ENCODE assay signal across 8 cellular contexts in the genomic region with DNA sequence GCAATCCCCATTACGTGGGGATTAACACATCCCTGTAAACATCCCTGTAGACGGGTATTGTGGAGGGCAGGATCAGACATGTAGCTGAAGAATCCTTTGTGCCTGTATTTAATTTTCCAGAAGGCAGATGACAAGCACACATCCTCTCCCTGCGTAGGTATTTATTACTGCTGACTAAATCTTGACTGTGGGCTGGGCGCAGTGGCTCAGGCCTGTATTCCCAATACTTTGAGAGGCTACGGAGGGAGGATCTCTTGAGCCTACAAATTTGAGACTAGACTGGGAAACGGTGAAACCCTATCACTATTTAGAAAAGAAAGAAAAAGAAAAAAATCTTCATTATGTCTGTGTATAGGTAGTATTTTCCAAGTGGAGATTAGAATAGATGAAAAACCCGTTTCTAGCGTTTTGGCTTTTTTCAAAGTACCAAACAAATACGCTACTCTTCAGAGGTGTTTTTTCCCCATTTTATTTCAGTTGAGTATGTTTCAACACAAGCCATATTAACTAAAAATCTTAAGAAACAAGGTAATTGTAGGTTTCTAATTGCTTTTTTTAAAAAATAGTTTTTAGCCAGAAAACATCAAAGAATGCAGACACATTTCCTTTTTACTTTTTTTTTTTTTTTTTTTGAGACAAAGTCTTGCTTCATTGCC. TPM values are rescaled to one million over a fixed set of nuclear protein-coding genes. Genes with fewer than 3 reads are reported as not detected.
A peak's percentile ranks its signal among the peaks of the same experiment; 100 is the strongest.
DNase-seq lines count a peak whose midpoint lies in the region; ATAC-seq, FAIRE-seq and TF ChIP-seq lines count a peak whose summit lies in the region.

No MANE protein-coding gene starts in this region.

- H3K27me3 Mint-ChIP-seq in activated T-cell treated with anti-CD3 and anti-CD28 coated beads, Interleukin-2, amount 50 U/mL, for 24 hours, result no peaks in the 10 kb centered on the region

- H2AFZ ChIP-seq in endothelial cell of umbilical vein (ENCODE audit: low read depth, low read length), result no peak overlapping the region

- H3K9me3 ChIP-seq in endothelial cell of umbilical vein (replicated peaks; ENCODE audit: control insufficient read depth, insufficient read depth, low read length) (no peaks in the 10 kb centered on the region), thymus (ENCODE audit: control insufficient read depth) (no peaks in the 10 kb centered on the region), upper lobe of left lung (no peaks in the 10 kb centered on the region)

- TF ChIP-seq POLR2A in endothelial cell of umbilical vein (IDR thresholded peaks at IDR 0.05; ENCODE audit: low read depth, low read length) (no peak), upper lobe of left lung (IDR thresholded peaks at IDR 0.05) (no peak)

- no peaks in the 10 kb centered on the region for H3K9me3 Mint-ChIP-seq in activated T-cell treated with anti-CD3 and anti-CD28 coated beads, Interleukin-2, amount 50 U/mL, for 24 hours

- no peak for TF ChIP-seq EP300 in upper lobe of left lung (IDR thresholded peaks at IDR 0.05)

- no TSS peak for BruUV-seq in endothelial cell of umbilical vein (replicated peaks; lab: Mats Ljungman, UMichigan)

- H3K4me1 Mint-ChIP-seq in activated T-cell treated with anti-CD3 and anti-CD28 coated beads, Interleukin-2, amount 50 U/mL, for 24 hours (ENCODE audit: low read depth), result peaks cover 49% of the 10 kb centered on the region

- H3K79me2 ChIP-seq in endothelial cell of umbilical vein (ENCODE audit: control insufficient read depth, insufficient read depth, low read length), result peaks cover 27% of the 10 kb centered on the region

- no peak for FAIRE-seq in endothelial cell of umbilical vein (lab: Jason Lieb, UNC)

- DNase-seq in activated T-cell treated with anti-CD3 and anti-CD28 coated beads, Interleukin-2, amount 50 U/mL, for 24 hours, result no peak
- DNase-seq in activated T-cell treated with anti-CD3 and anti-CD28 coated beads for 4 hours (no peak), NCI-H82 treated with DMSO at 0.1 percent for 48 hours (lab: John Stamatoyannopoulos, UW; ENCODE audit: unreplicated experiment) (peak; percentile 62), endothelial cell of umbilical vein (ENCODE audit: low read depth, low spot score) (no peak), upper lobe of left lung (no peak)

- intact Hi-C loops in endothelial cell of umbilical vein (cut with micrococcal nuclease), result loop anchor here (5.0 kb wide), 2 partner anchors 122 to 162 kb away; no protein-coding TSS in a partner anchor

- 89% methylated on average over 9 of the region's 9 CpGs for WGBS in thymus
- WGBS in upper lobe of left lung, 2 donors, result 71 to 74% methylated on average over 9 of the region's 9 CpGs

- H3K4me1 ChIP-seq in endothelial cell of umbilical vein (ENCODE audit: control insufficient read depth, extremely low read depth, insufficient read depth, low read length), result peaks cover 18% of the 10 kb centered on the region
- H3K4me1 ChIP-seq in thymus (ENCODE audit: control insufficient read depth, insufficient read depth, low read length), result peaks cover 9% of the 10 kb centered on the region
- peaks cover 23 to 35% (median 27%) of the 10 kb centered on the region in 4 donors for H3K4me1 ChIP-seq in upper lobe of left lung

- peak overlapping the region; percentile 94 for H3K4me2 ChIP-seq in endothelial cell of umbilical vein (ENCODE audit: insufficient read depth, low read length)

- CTCF ChIA-PET in endothelial cell of umbilical vein (lab: Charles Lee), result interaction anchor here (1.0 to 3.0 kb wide), 4 partner anchors 8 to 60 kb away, joined by 4 to 18 read pairs (median 11); no protein-coding TSS in a partner anchor

- POLR2A ChIA-PET in endothelial cell of umbilical vein (lab: Charles Lee), result no interaction called here

- peaks cover 0 to 2% of the 10 kb centered on the region in 2 experiments for H3K27me3 ChIP-seq in endothelial cell of umbilical vein (ENCODE audit: control insufficient read depth in 2 of 2, insufficient read depth in 2 of 2, low read length in 2 of 2)
- H3K27me3 ChIP-seq in thymus (ENCODE audit: control insufficient read depth, insufficient read depth), result no peaks in the 10 kb centered on the region
- H3K27me3 ChIP-seq in upper lobe of left lung, result no peaks in the 10 kb centered on the region

- TF ChIP-seq CTCF in endothelial cell of umbilical vein (IDR thresholded peaks at IDR 0.05; ENCODE audit: extremely low read depth in 1 of 2, insufficient read depth in 1 of 2, low read depth in 1 of 2, low read length in 2 of 2) (no peak), upper lobe of left lung (IDR thresholded peaks at IDR 0.05) (no peak)

- H3K4me3 Mint-ChIP-seq in activated T-cell treated with anti-CD3 and anti-CD28 coated beads, Interleukin-2, amount 50 U/mL, for 24 hours, result peak overlapping the region; percentile 88

- H3K36me3 ChIP-seq in endothelial cell of umbilical vein (ENCODE audit: control insufficient read depth in 2 of 2, extremely low read depth in 1 of 2, insufficient read depth in 2 of 2, low read length in 2 of 2) (no peaks in the 10 kb centered on the region), thymus (ENCODE audit: control insufficient read depth, insufficient read depth) (no peaks in the 10 kb centered on the region), upper lobe of left lung (no peaks in the 10 kb centered on the region)

- peak overlapping the region; percentile 99 for H3K27ac Mint-ChIP-seq in activated T-cell treated with anti-CD3 and anti-CD28 coated beads, Interleukin-2, amount 50 U/mL, for 24 hours

- peak overlapping the region; percentile 100 for H3K9ac ChIP-seq in endothelial cell of umbilical vein (replicated peaks; ENCODE audit: extremely low read depth, insufficient read depth, low read length)

- H3K9me1 ChIP-seq in endothelial cell of umbilical vein (replicated peaks; ENCODE audit: control insufficient read depth, extremely low read depth, insufficient read depth, low read length), result no peaks in the 10 kb centered on the region

- H4K20me1 ChIP-seq in endothelial cell of umbilical vein (replicated peaks; ENCODE audit: control insufficient read depth, extremely low read depth, insufficient read depth, low read length), result no peaks in the 10 kb centered on the region

- no peak for ATAC-seq in upper lobe of left lung (ENCODE audit: low FRiP score in 2 of 2)
- ATAC-seq in HG03159 (IDR thresholded peaks at IDR 0.05; ENCODE audit: unreplicated experiment), result no peak
- ATAC-seq in HG02870 (IDR thresholded peaks at IDR 0.05; ENCODE audit: unreplicated experiment), result no peak

- H3K27ac ChIP-seq in endothelial cell of umbilical vein (ENCODE audit: insufficient read depth, low read depth, low read length) (no peak overlapping the region), thymus (ENCODE audit: low read depth) (peak overlapping the region; percentile 44), upper lobe of left lung (peak overlapping the region in 1 of 4 donors; percentile 96)

- H3K36me3 Mint-ChIP-seq in activated T-cell treated with anti-CD3 and anti-CD28 coated beads, Interleukin-2, amount 50 U/mL, for 24 hours (ENCODE audit: low read depth), result peaks cover 26% of the 10 kb centered on the region

- dilution Hi-C loops in endothelial cell of umbilical vein (cut with MboI; ENCODE audit: extremely low pct_ligation_motif_present, low sequenced_read_pairs), result no loop called here

- no peak overlapping the region for H3K4me3 ChIP-seq in endothelial cell of umbilical vein (replicated peaks in 1 of 3; ENCODE audit: insufficient read depth in 1 of 3, low read depth in 1 of 3, low read length in 3 of 3)
- no peak overlapping the region for H3K4me3 ChIP-seq in thymus (ENCODE audit: low read length)
- H3K4me3 ChIP-seq in upper lobe of left lung, result peak overlapping the region in 1 of 4 donors; percentile 81

TF ChIP-seq in endothelial cell of umbilical vein, 7 proteins besides CTCF, POLR2A, EP300 and RAD21:
- TF ChIP-seq MAX (IDR thresholded peaks at IDR 0.05; ENCODE audit: insufficient read depth, insufficient read length) (no peak), GATA2 (IDR thresholded peaks at IDR 0.05; ENCODE audit: insufficient read depth, insufficient read length, low read depth, low read length) (no peak), MYC (IDR thresholded peaks at IDR 0.05; ENCODE audit: low read depth, low read length) (no peak), EZH2 (IDR thresholded peaks at IDR 0.05; ENCODE audit: borderline replicate concordance, low read depth, low read length, severe bottlenecking) (no peak), POLR2AphosphoS5 (IDR thresholded peaks at IDR 0.05; ENCODE audit: insufficient read depth, low read depth, low read length) (no peak), FOS (IDR thresholded peaks at IDR 0.05; ENCODE audit: borderline replicate concordance, insufficient read depth, low read length) (no peak), JUN (IDR thresholded peaks at IDR 0.05; ENCODE audit: borderline replicate concordance, insufficient read depth, insufficient read length, low read depth) (no peak)

RNA-seq across cellular contexts. Expression of gene MARF1, which starts 1.5 kb away (rescaled TPM):
- total RNA-seq in endothelial cell of umbilical vein (54.3 and 58.5 TPM in 2 replicates), upper lobe of left lung (10 to 100 TPM; 27.2 to 94.3 (median 71.3) TPM)
- polyA plus RNA-seq in endothelial cell of umbilical vein (11.5 and 14.6 TPM in 2 replicates), thymus (33.7 TPM)
- 13.7 and 14.1 TPM in 2 replicates for polyA plus RNA-seq in endothelial cell of umbilical vein (2011; cell fraction: cytosol; rRNA removed)
- polyA plus RNA-seq in endothelial cell of umbilical vein (2011; cell fraction: nucleus; rRNA removed), result 59.8 and 76.4 TPM in 2 replicates
- polyA plus RNA-seq in endothelial cell of umbilical vein (2012), result 19.2 and 26.2 TPM in 2 replicates
- 64.0 and 70.4 TPM in 2 replicates for polyA minus RNA-seq in endothelial cell of umbilical vein
- polyA minus RNA-seq in endothelial cell of umbilical vein (2011; cell fraction: cytosol; rRNA and poly(A)+ RNA removed), result 12.7 TPM
- polyA minus RNA-seq in endothelial cell of umbilical vein (2011; cell fraction: nucleus; rRNA and poly(A)+ RNA removed), result 48.0 and 72.1 TPM in 2 replicates

RNA-seq across cellular contexts. Expression of gene NDE1, which starts 5.6 kb away (rescaled TPM):
- total RNA-seq in endothelial cell of umbilical vein, result 89.1 and 90.2 TPM in 2 replicates
- polyA plus RNA-seq in endothelial cell of umbilical vein, result 26.3 and 28.0 TPM in 2 replicates
- 48.8 and 53.7 TPM in 2 replicates for polyA plus RNA-seq in endothelial cell of umbilical vein (2011; cell fraction: cytosol; rRNA removed)
- polyA plus RNA-seq in endothelial cell of umbilical vein (2011; cell fraction: nucleus; rRNA removed), result 39.1 and 46.3 TPM in 2 replicates
- polyA plus RNA-seq in endothelial cell of umbilical vein (2012), result 34.0 and 40.2 TPM in 2 replicates
- 32.1 and 40.4 TPM in 2 replicates for polyA minus RNA-seq in endothelial cell of umbilical vein
- polyA minus RNA-seq in endothelial cell of umbilical vein (2011; cell fraction: cytosol; rRNA and poly(A)+ RNA removed), result 38.9 TPM
- polyA minus RNA-seq in endothelial cell of umbilical vein (2011; cell fraction: nucleus; rRNA and poly(A)+ RNA removed), result 20.3 and 27.6 TPM in 2 replicates
- polyA plus RNA-seq in thymus, result 25.1 TPM
- 10 to 100 TPM; 19.5 to 63.9 (median 37.0) TPM for total RNA-seq in upper lobe of left lung
